In the genomic region with DNA sequence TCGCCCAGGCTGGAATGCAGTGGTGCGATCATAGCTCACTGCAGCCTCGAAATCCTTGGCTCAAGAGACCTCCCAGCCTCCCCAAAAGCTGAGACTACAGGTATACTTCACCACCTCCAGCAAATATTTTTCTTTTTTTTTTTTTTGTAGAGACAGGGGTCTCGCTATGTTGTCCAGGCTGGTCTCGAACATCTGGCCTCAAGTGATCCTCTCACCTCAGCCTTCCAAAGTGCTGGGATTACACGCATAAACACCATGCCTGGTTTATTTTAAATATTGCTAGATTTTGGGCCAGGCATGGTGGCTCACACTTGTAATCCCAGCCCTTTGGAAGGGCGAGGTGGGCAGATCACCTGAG, we compare ENCODE assay signal across 9 cellular contexts. TPM values are rescaled to one million over a fixed set of nuclear protein-coding genes. Genes with fewer than 3 reads are reported as not detected.
DNase-seq lines count a peak whose midpoint lies in the region; TF ChIP-seq lines count a peak whose summit lies in the region.
"Had no signal": no experiment of that assay in that cellular context is flagged by ENCODE, and none has a peak within 500 bp of the region (broad histone marks: within the 10 kb centered on the region; RNA-seq: fewer than 3 reads in every experiment).

No MANE protein-coding gene starts in this region.

- H3K9ac ChIP-seq in NT2/D1 (ENCODE audit: insufficient read length, low read depth) = peak overlapping the region; percentile 52

- DNase-seq in NT2/D1 (ENCODE audit: low read depth, low spot score) (no peak), esophagus squamous epithelium (lab: John Stamatoyannopoulos, UW) (no peak), prostate gland (ENCODE audit: low spot score) (no peak), COR-L47 (lab: John Stamatoyannopoulos, UW) (no peak), NCI-H526 treated with DMSO at 0.1 percent for 48 hours (lab: John Stamatoyannopoulos, UW) (no peak), epidermal melanocyte (ENCODE audit: insufficient read length, low spot score) (no peak), DMS 273 treated with DMSO at 0.1 percent for 48 hours (lab: John Stamatoyannopoulos, UW) (no peak)
- DNase-seq: NCI-H446 treated with DMSO at 0.1 percent for 48 hours had no signal

- H3K4me3 ChIP-seq in NT2/D1 (ENCODE audit: insufficient read length, low read depth) (no peak overlapping the region), esophagus squamous epithelium (peak overlapping the region in 3 of 4 donors; percentile 47 to 65 (median 49)), prostate gland (no peak overlapping the region)

- intact Hi-C loops in esophagus squamous epithelium (cut with DNase I) (no loop called here), prostate gland (cut with DNase I) (no loop called here)

- no peaks in the 10 kb centered on the region for H3K9me3 ChIP-seq in NT2/D1 (ENCODE audit: insufficient read depth, low read length)
- no peaks in the 10 kb centered on the region for H3K9me3 ChIP-seq in esophagus squamous epithelium
- H3K9me3 ChIP-seq in prostate gland = no peaks in the 10 kb centered on the region

- TF ChIP-seq POLR2A in esophagus squamous epithelium (IDR thresholded peaks at IDR 0.05) (no peak), prostate gland (IDR thresholded peaks at IDR 0.05) (no peak)

- TF ChIP-seq CTCF in C4-2B (conservative IDR thresholded peaks at IDR 0.05) (no peak), esophagus squamous epithelium (IDR thresholded peaks at IDR 0.05) (no peak), prostate gland (IDR thresholded peaks at IDR 0.05) (no peak)

- WGBS in esophagus squamous epithelium, 2 donors = 71 to 85% methylated on average over 3 to 7 of the region's 7 CpGs
- WGBS in prostate gland = 60% methylated on average over 7 of the region's 7 CpGs

- H3K27me3 ChIP-seq in NT2/D1 (ENCODE audit: insufficient read depth, insufficient read length) = no peaks in the 10 kb centered on the region
- H3K27me3 ChIP-seq in esophagus squamous epithelium = no peaks in the 10 kb centered on the region
- H3K27me3 ChIP-seq in prostate gland (replicated peaks; ENCODE audit: insufficient read depth) = no peaks in the 10 kb centered on the region

- peaks cover 4% of the 10 kb centered on the region for H3K4me1 ChIP-seq in NT2/D1 (ENCODE audit: insufficient read depth, insufficient read length)
- H3K4me1 ChIP-seq in esophagus squamous epithelium = peaks cover 18 to 40% (median 26%) of the 10 kb centered on the region in 3 donors
- no peaks in the 10 kb centered on the region for H3K4me1 ChIP-seq in prostate gland (replicated peaks)

- H3K36me3 ChIP-seq in NT2/D1 (ENCODE audit: insufficient read depth, insufficient read length, low read length) = peaks cover 20% of the 10 kb centered on the region
- H3K36me3 ChIP-seq in esophagus squamous epithelium = peaks cover 0 to 15% (median 0%) of the 10 kb centered on the region in 3 donors
- no peaks in the 10 kb centered on the region for H3K36me3 ChIP-seq in prostate gland

- peak overlapping the region; percentile 73 for H3K27ac ChIP-seq in C4-2B
- H3K27ac ChIP-seq in esophagus squamous epithelium = peak overlapping the region; percentile 86 to 97 (median 93)
- peak overlapping the region; percentile 93 to 95 for H3K27ac ChIP-seq in prostate gland

RNA-seq across cellular contexts. Expression of gene UBC, which starts 26.7 kb away (rescaled TPM):
- 1,000 to 10,000 TPM; 1,012 to 1,417 (median 1,215) TPM for total RNA-seq in esophagus squamous epithelium
- total RNA-seq in prostate gland = 1,000 to 10,000 TPM in 1 of 2 donors, 100 to 1,000 TPM in 1; 854 to 1,154 TPM

RNA-seq across cellular contexts. Expression of gene DHX37, which starts 47.8 kb away (rescaled TPM):
- 10 to 100 TPM in 3 of 4 donors, 1 to 10 TPM in 1; 9.5 to 16.2 (median 14.0) TPM for total RNA-seq in esophagus squamous epithelium
- total RNA-seq in prostate gland = 10 to 100 TPM in 1 of 2 donors, 1 to 10 TPM in 1; 9.8 to 15.8 TPM

RNA-seq across cellular contexts. Expression of gene BRI3BP, which starts 52.3 kb away (rescaled TPM):
- total RNA-seq in esophagus squamous epithelium (10 to 100 TPM in 3 of 4 donors, 1 to 10 TPM in 1; 9.7 to 23.4 (median 14.9) TPM), prostate gland (1 to 10 TPM; 3.4 to 8.6 TPM)

Comparison
In these comparisons a context has a peak if more than half of its experiments do, and no peak if none do; other contexts are left out.
1. H3K4me3 ChIP-seq: peak in esophagus squamous epithelium (3 of 4); none in NT2/D1 (single experiment) and prostate gland (0 of 2).
2. Peak in every context shown above with its lines, with median percentiles within 50 percentile points of each other: H3K27ac ChIP-seq.